1 cellular context compared by ENCODE assay signal in genomic region chr19:32696771-32697170, GRCh38.
TF ChIP-seq lines count a peak whose summit lies in the region.

No MANE protein-coding gene starts in this region.

TF ChIP-seq in liver, 16 proteins besides CTCF, POLR2A, EP300 and RAD21 (continued from another document):
- TF ChIP-seq ZBTB33 (IDR thresholded peaks at IDR 0.05) (peak; percentile 83), MAX (IDR thresholded peaks at IDR 0.05) (peak; percentile 80), GABPA (IDR thresholded peaks at IDR 0.05 in 1 of 2, conservative IDR thresholded peaks at IDR 0.05 in 1 of 2) (peak in 1 of 2 donors; percentile 37), EGR1 (IDR thresholded peaks at IDR 0.05; ENCODE audit: low read depth in 2 of 2) (peak in 1 of 2 donors; percentile 53), HNF4G (IDR thresholded peaks at IDR 0.05) (peak; percentile 92), FOXA1 (IDR thresholded peaks at IDR 0.05) (peak; percentile 56), FOXA2 (IDR thresholded peaks at IDR 0.05) (peak; percentile 65), SP1 (IDR thresholded peaks at IDR 0.05) (peak; percentile 88), JUND (IDR thresholded peaks at IDR 0.05) (peak; percentile 49 to 85), RXRA (IDR thresholded peaks at IDR 0.05) (peak; percentile 82 to 91), ATF3 (IDR thresholded peaks at IDR 0.05) (peak; percentile 98), HNF4A (conservative IDR thresholded peaks at IDR 0.05) (peak; percentile 99), YY1 (IDR thresholded peaks at IDR 0.05) (peak; percentile 77)
